25 cellular contexts compared by ENCODE assay signal in the genomic region with DNA sequence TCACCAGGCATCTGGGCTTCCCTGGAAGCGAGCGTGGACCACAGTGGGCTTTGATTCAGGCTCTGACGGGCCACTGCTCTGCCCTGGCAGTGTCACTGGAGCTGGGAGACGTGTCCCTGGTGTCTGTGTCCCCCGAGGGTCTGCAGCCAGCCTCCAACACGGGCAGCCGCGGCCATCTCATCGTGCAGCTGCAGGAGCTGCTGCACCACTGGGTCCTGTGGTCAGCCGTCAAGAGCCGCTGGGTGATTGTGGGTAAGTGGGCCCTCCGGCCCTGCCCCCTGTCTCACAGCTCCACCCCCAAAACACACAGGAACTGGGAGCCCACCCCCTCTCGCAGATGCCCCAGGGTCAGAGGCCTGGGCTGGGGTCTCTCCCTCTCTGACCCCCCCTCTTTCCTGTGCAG. TPM values are rescaled to one million over a fixed set of nuclear protein-coding genes. Genes with fewer than 3 reads are reported as not detected.
"Had no signal": no experiment of that assay in that cellular context is flagged by ENCODE, and none has a peak within 500 bp of the region (broad histone marks: within the 10 kb centered on the region; RNA-seq: fewer than 3 reads in every experiment).

No MANE protein-coding gene starts in this region.

- H3K36me3 Mint-ChIP-seq: activated CD4-positive, alpha-beta memory T cell treated with anti-CD3 and anti-CD28 coated beads for 36 hours had no signal

- H3K27me3 ChIP-seq: adrenal gland, ascending aorta, brain microvascular endothelial cell had no signal

- H3K4me3 ChIP-seq: adrenal gland, ascending aorta, esophagus muscularis mucosa, lower lobe of right lung, mucosa of descending colon had no signal

- H3K4me1 ChIP-seq: adrenal gland, ascending aorta, esophagus muscularis mucosa, lower lobe of right lung had no signal

- H3K9me3 ChIP-seq: adrenal gland, ascending aorta, esophagus muscularis mucosa, lower lobe of right lung, mucosa of descending colon had no signal

- ATAC-seq: mucosa of descending colon had no signal

- H3K27ac Mint-ChIP-seq: activated CD4-positive, alpha-beta memory T cell treated with anti-CD3 and anti-CD28 coated beads for 36 hours; activated naive CD4-positive, alpha-beta T cell treated with anti-CD3 and anti-CD28 coated beads, Interleukin-2, amount 50 U/mL, for 24 hours; progenitor cell of endocrine pancreas; T-helper 1 cell treated with Interleukin-12 subunit alpha and Interleukin-12 subunit beta and Interleukin-4 antibody, amounts not matched to agents 30 μg/mL and 1 μg/mL, for 36 hours had no signal

- H3K27ac ChIP-seq: adrenal gland, ascending aorta, brain microvascular endothelial cell, esophagus muscularis mucosa, lower lobe of right lung had no signal

- H3K27me3 Mint-ChIP-seq: activated CD4-positive, alpha-beta memory T cell treated with anti-CD3 and anti-CD28 coated beads for 36 hours; activated naive CD4-positive, alpha-beta T cell treated with anti-CD3 and anti-CD28 coated beads, Interleukin-2, amount 50 U/mL, for 24 hours; progenitor cell of endocrine pancreas had no signal

- H3K9me3 Mint-ChIP-seq: activated CD4-positive, alpha-beta memory T cell treated with anti-CD3 and anti-CD28 coated beads for 36 hours; activated naive CD4-positive, alpha-beta T cell treated with anti-CD3 and anti-CD28 coated beads, Interleukin-2, amount 50 U/mL, for 24 hours; neural crest cell; T-helper 1 cell treated with Interleukin-12 subunit alpha and Interleukin-12 subunit beta and Interleukin-4 antibody, amounts not matched to agents 30 μg/mL and 1 μg/mL, for 36 hours had no signal

- FAIRE-seq: colon, endothelial cell of umbilical vein, frontal cortex had no signal

- H3K36me3 ChIP-seq: adrenal gland, ascending aorta, brain microvascular endothelial cell, esophagus muscularis mucosa, lower lobe of right lung had no signal

- DNase-seq: activated CD4-positive, alpha-beta memory T cell treated with anti-CD3 and anti-CD28 coated beads for 36 hours; activated CD4-positive, alpha-beta T cell treated with anti-CD3 and anti-CD28 coated beads for 48 hours; activated gamma-delta T cell treated with Interleukin-2 at 50 U/mL for 16 hours; activated T-cell treated with anti-CD3 and anti-CD28 coated beads for 4 hours; adrenal gland; brain microvascular endothelial cell; central memory CD4-positive, alpha-beta T cell; effector memory CD4-positive, alpha-beta T cell; hippocampal formation; lower lobe of right lung; mesendoderm; mucosa of descending colon; retina; stimulated activated CD4-positive, alpha-beta T cell treated with anti-CD3 and anti-CD28 coated beads, Interleukin-4, amount 100 ng/mL, for 24 hours; stimulated activated naive CD4-positive, alpha-beta T cell treated with Interleukin-2 at 50 U/mL for 16 hours; T1000 had no signal

- H3K4me3 Mint-ChIP-seq: activated CD4-positive, alpha-beta memory T cell treated with anti-CD3 and anti-CD28 coated beads for 36 hours; activated naive CD4-positive, alpha-beta T cell treated with anti-CD3 and anti-CD28 coated beads, Interleukin-2, amount 50 U/mL, for 24 hours; neural crest cell; T-helper 1 cell treated with Interleukin-12 subunit alpha and Interleukin-12 subunit beta and Interleukin-4 antibody, amounts not matched to agents 30 μg/mL and 1 μg/mL, for 36 hours had no signal

- H3K4me1 Mint-ChIP-seq: activated naive CD4-positive, alpha-beta T cell treated with anti-CD3 and anti-CD28 coated beads, Interleukin-2, amount 50 U/mL, for 24 hours; neural crest cell had no signal

RNA-seq across cellular contexts. Expression of gene DISP3, which starts 40.7 kb away (rescaled TPM):
- total RNA-seq: ascending aorta, esophagus muscularis mucosa had no signal
